In the genomic region with DNA sequence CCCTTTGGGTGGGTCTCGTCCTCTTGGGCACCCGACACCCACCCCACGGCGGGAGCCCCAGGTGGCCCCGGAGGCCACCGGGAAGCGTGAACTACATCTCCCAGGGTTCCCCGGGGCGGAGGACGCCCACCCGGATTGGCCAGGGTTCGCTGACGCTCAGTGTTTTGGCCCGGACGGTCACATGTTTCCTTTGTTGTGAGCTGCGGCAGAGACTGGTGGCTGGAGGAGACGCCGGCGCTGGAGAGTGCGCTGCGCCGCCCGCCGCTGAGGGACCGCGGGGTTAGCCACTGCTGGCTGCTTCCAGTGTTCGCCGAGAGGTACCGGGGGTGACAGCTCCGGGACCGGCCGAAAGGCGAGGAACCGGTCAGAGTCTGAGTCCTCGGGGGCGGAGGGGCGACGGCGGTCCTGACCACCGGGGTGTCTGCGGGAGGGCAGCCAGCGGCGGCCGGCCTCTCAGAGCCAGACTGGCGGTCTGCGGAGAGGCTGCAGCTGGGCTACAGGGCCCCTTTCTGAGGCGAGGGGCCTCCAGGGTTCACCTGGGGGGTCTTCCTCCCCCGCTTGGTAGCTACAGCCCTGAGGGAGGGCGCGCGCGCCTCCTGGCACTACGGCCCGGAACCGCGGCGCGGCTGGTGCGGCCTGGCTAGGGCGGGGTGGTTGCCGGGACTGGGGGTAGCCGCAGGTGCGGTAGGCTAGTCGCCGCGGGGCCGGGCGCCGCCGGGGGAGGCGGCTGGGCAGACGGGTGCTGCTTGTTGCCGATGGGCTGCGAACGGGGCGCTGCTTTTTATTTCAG, we compare ENCODE assay signal across 8 cellular contexts. TPM values are rescaled to one million over a fixed set of nuclear protein-coding genes. Genes with fewer than 3 reads are reported as not detected.
DNase-seq lines count a peak whose midpoint lies in the region; ATAC-seq and TF ChIP-seq lines count a peak whose summit lies in the region.

A gene with protein sequence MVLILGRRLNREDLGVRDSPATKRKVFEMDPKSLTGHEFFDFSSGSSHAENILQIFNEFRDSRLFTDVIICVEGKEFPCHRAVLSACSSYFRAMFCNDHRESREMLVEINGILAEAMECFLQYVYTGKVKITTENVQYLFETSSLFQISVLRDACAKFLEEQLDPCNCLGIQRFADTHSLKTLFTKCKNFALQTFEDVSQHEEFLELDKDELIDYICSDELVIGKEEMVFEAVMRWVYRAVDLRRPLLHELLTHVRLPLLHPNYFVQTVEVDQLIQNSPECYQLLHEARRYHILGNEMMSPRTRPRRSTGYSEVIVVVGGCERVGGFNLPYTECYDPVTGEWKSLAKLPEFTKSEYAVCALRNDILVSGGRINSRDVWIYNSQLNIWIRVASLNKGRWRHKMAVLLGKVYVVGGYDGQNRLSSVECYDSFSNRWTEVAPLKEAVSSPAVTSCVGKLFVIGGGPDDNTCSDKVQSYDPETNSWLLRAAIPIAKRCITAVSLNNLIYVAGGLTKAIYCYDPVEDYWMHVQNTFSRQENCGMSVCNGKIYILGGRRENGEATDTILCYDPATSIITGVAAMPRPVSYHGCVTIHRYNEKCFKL (plus strand): TSS at position 193 of the 790 bp plus-strand sequence. CDS start 14,734 bp downstream, outside the sequence.

- intact Hi-C loops in transverse colon (cut with DNase I; ENCODE audit: low total_unique reads): no loop called here

- no peaks in the 10 kb centered on the region for H3K9me3 ChIP-seq in adipocyte (ENCODE audit: control insufficient read depth, low read length)
- H3K9me3 ChIP-seq in cardiac muscle cell (ENCODE audit: low read depth): no peaks in the 10 kb centered on the region
- H3K9me3 ChIP-seq in trophoblast cell (ENCODE audit: insufficient read depth, low read depth, low read length): no peaks in the 10 kb centered on the region
- H3K9me3 ChIP-seq in transverse colon: no peaks in the 10 kb centered on the region

- H3K4me1 ChIP-seq in adipocyte (ENCODE audit: control insufficient read depth, insufficient read depth, low read length) (peaks cover 9% of the 10 kb centered on the region), cardiac muscle cell (ENCODE audit: low read depth) (peaks cover 13% of the 10 kb centered on the region), trophoblast cell (ENCODE audit: control insufficient read depth in 1 of 2, insufficient read depth in 2 of 2, low read length in 2 of 2) (no peaks in the 10 kb centered on the region), transverse colon (peaks cover 16 to 32% (median 24%) of the 10 kb centered on the region in 4 donors)

- H3K18ac ChIP-seq in trophoblast cell (ENCODE audit: low read length): peak within 1 kb of the TSS; percentile 72

- peak within 1 kb of the TSS; percentile 69 for H4K91ac ChIP-seq in trophoblast cell (ENCODE audit: low read depth, low read length)

- peak within 1 kb of the TSS; percentile 83 for H3K14ac ChIP-seq in trophoblast cell (ENCODE audit: low read length)

- peak; percentile 81 for ATAC-seq in HG02763 (IDR thresholded peaks at IDR 0.05; ENCODE audit: unreplicated experiment)

- peak within 1 kb of the TSS; percentile 85 for H2AFZ ChIP-seq in trophoblast cell (ENCODE audit: insufficient read depth, low read length, poor library complexity)

- H3K4ac ChIP-seq in trophoblast cell (ENCODE audit: low read depth, low read length): peak within 1 kb of the TSS; percentile 70

- H3K79me1 ChIP-seq in trophoblast cell (ENCODE audit: low read length): peaks cover 11% of the 10 kb centered on the region

- peak within 1 kb of the TSS; percentile 74 for H3K4me2 ChIP-seq in trophoblast cell (ENCODE audit: low read length)

- peak within 1 kb of the TSS; percentile 68 for H2BK120ac ChIP-seq in trophoblast cell (ENCODE audit: insufficient read depth, low read length, poor library complexity)

- peak; percentile 99 for TF ChIP-seq POLR2A in transverse colon (IDR thresholded peaks at IDR 0.05)

- H3K4me3 ChIP-seq in adipocyte (ENCODE audit: low read length): peak within 1 kb of the TSS; percentile 96
- peak within 1 kb of the TSS; percentile 88 for H3K4me3 ChIP-seq in cardiac muscle cell
- peak within 1 kb of the TSS; percentile 95 for H3K4me3 ChIP-seq in trophoblast cell (ENCODE audit: low read depth, low read length)
- H3K4me3 ChIP-seq in transverse colon: peak within 1 kb of the TSS; percentile 59 to 98 (median 74)

- H3K79me2 ChIP-seq in trophoblast cell (ENCODE audit: control insufficient read depth, insufficient read depth, low read length, poor library complexity): peaks cover 8% of the 10 kb centered on the region

- no peak for TF ChIP-seq EP300 in transverse colon (IDR thresholded peaks at IDR 0.05; ENCODE audit: low read depth)

- DNase-seq in NCI-H1417 (lab: John Stamatoyannopoulos, UW) (peak; percentile 93 to 98 (median 96)), SW 1271 (lab: John Stamatoyannopoulos, UW) (peak; percentile 73 to 86), adipocyte (ENCODE audit: low read depth) (peak; percentile 98), cardiac muscle cell (ENCODE audit: low read depth in 1 of 2, low spot score in 1 of 2) (peak; percentile 95 to 96), trophoblast cell (peak; percentile 91 to 95), transverse colon (peak; percentile 95)

- H3K27ac ChIP-seq in cardiac muscle cell (peak within 1 kb of the TSS; percentile 98), trophoblast cell (ENCODE audit: low read depth, low read length) (peak within 1 kb of the TSS; percentile 60), transverse colon (peak within 1 kb of the TSS; percentile 96 to 100 (median 99))

- peak within 1 kb of the TSS; percentile 84 for H4K8ac ChIP-seq in trophoblast cell (ENCODE audit: low read depth, low read length)

- no peaks in the 10 kb centered on the region for H3K27me3 ChIP-seq in adipocyte (replicated peaks; ENCODE audit: control insufficient read depth, insufficient read depth, low read length)
- no peaks in the 10 kb centered on the region for H3K27me3 ChIP-seq in cardiac muscle cell
- H3K27me3 ChIP-seq in trophoblast cell (ENCODE audit: insufficient read depth, low read length): no peaks in the 10 kb centered on the region
- no peaks in the 10 kb centered on the region for H3K27me3 ChIP-seq in transverse colon

- TF ChIP-seq CTCF in GM12873 (IDR thresholded peaks at IDR 0.05; ENCODE audit: insufficient read depth, low read depth, low read length, missing control alignments) (peak; percentile 0), cardiac muscle cell (IDR thresholded peaks at IDR 0.05; ENCODE audit: low read depth, low read length) (no peak), transverse colon (IDR thresholded peaks at IDR 0.05) (peak in 1 of 5 experiments; percentile 20)

- no CpG with 5 or more reads among the region's 76 CpGs for WGBS in trophoblast cell (ENCODE audit: extremely low coverage, insufficient coverage, insufficient read length)
- 0% methylated on average over 47 of the region's 76 CpGs; no CpG with 5 or more reads in 1 of the 2 donors for WGBS in transverse colon (ENCODE audit: low coverage in 1 of 2), 2 donors

- no peak within 1 kb of the TSS for H2BK12ac ChIP-seq in trophoblast cell (ENCODE audit: low read length)

- H3K9ac ChIP-seq in adipocyte (ENCODE audit: low read length) (peak within 1 kb of the TSS; percentile 94), trophoblast cell (ENCODE audit: low read length) (peak within 1 kb of the TSS; percentile 67)

- in situ Hi-C loops in transverse colon (cut with MboI; ENCODE audit: low pct_ligation_motif_present in 1 of 4, low pct_unique_long_range_greater_than_20kb in 1 of 4, low sequenced_read_pairs in 3 of 4): no loop called here

- H2BK5ac ChIP-seq in trophoblast cell (ENCODE audit: low read depth, low read length, poor library complexity): peak within 1 kb of the TSS; percentile 91

- H3K23ac ChIP-seq in trophoblast cell (ENCODE audit: low read length): no peak within 1 kb of the TSS

- H2AK5ac ChIP-seq in trophoblast cell (ENCODE audit: low read length): no peak within 1 kb of the TSS

- H4K12ac ChIP-seq in trophoblast cell (ENCODE audit: low read depth, low read length): peak within 1 kb of the TSS; percentile 56

- no peaks in the 10 kb centered on the region for H3K36me3 ChIP-seq in adipocyte (ENCODE audit: control insufficient read depth, insufficient read depth, low read length, severe bottlenecking)
- H3K36me3 ChIP-seq in cardiac muscle cell: no peaks in the 10 kb centered on the region
- no peaks in the 10 kb centered on the region for H3K36me3 ChIP-seq in trophoblast cell (ENCODE audit: control insufficient read depth in 1 of 2, insufficient read depth in 2 of 2, low read length in 2 of 2)
- H3K36me3 ChIP-seq in transverse colon: no peaks in the 10 kb centered on the region

RNA-seq across cellular contexts. Expression of the gene that starts here (rescaled TPM):
- total RNA-seq in cardiac muscle cell (68.6 and 159 TPM in 2 replicates), transverse colon (100 to 1,000 TPM in 1 of 4 donors, 10 to 100 TPM in 3; 28.4 to 108 (median 65.4) TPM)
- 37.3 and 39.9 TPM in 2 replicates for polyA plus RNA-seq in cardiac muscle cell
- 16.1 and 16.2 TPM in 2 replicates for polyA plus RNA-seq in trophoblast cell (2013)

Comparison
In these comparisons a context has a peak if more than half of its experiments do, and no peak if none do; other contexts are left out.
1. Peak in every context shown above with its lines: DNase-seq, ATAC-seq, H3K4me3 ChIP-seq and H3K27ac ChIP-seq.